Comparison of ENCODE assay signal across 36 cellular contexts in the genomic region with DNA sequence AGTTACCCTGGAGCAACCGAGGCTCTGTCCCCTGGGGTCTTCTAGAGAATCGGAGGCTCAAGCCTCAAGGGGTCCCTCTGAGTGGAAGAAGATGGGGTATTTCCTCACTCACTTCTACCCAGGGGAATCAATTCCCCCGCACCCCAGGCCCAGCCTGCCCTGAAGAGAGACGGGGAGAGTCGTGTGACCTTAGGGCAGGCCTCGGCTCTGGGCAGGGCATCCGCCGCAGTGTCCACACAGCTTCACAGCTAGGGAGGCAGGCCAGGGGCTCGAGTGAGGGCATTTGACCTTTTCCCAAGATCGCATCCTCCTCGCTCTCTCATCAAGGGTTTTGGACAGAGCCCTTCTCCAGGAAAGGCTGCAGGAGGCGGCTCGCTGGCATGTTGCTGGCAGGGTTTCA.
"Had no signal": no experiment of that assay in that cellular context is flagged by ENCODE, and none has a peak within 500 bp of the region (broad histone marks: within the 10 kb centered on the region; RNA-seq: fewer than 3 reads in every experiment).

No MANE protein-coding gene starts in this region.

- H3K4me3 Mint-ChIP-seq: activated CD4-positive, alpha-beta memory T cell treated with anti-CD3 and anti-CD28 coated beads for 36 hours; activated CD4-positive, alpha-beta T cell treated with anti-CD3 and anti-CD28 coated beads for 36 hours; activated CD4-positive, alpha-beta T cell treated with anti-CD3 and anti-CD28 coated beads, Interleukin-2, amount 10 ng/mL, durations not matched to agents 24 days and 14 days; activated CD8-positive, alpha-beta memory T cell treated with anti-CD3 and anti-CD28 coated beads, Interleukin-2, amount 10 ng/mL, durations not matched to agents 7 days and 5 days; activated CD8-positive, alpha-beta T cell treated with anti-CD3 and anti-CD28 coated beads, Interleukin-2, amount 10 ng/mL, durations not matched to agents 7 days and 5 days; activated naive CD4-positive, alpha-beta T cell treated with anti-CD3 and anti-CD28 coated beads for 36 hours; activated naive CD4-positive, alpha-beta T cell treated with anti-CD3 and anti-CD28 coated beads, Interleukin-2, amount 50 U/mL, for 24 hours; activated naive CD8-positive, alpha-beta T cell treated with anti-CD3 and anti-CD28 coated beads for 36 hours; activated naive CD8-positive, alpha-beta T cell treated with anti-CD3 and anti-CD28 coated beads, Interleukin-2, amount 50 U/mL, for 24 hours; activated T-helper 1 cell treated with anti-CD3 and anti-CD28 coated beads, Interleukin-12 subunit alpha, Interleukin-12 subunit beta, Interleukin-2, Interleukin-4 antibody, amounts not matched to agents 30 ng/mL and 10 ng/mL and 1 ng/mL, durations not matched to agents 14 hours and 24 hours and 36 hours; dendritic cell treated with granulocyte-macrophage colony-stimulating factor and Interleukin-4, amounts not matched to agents 40 ng/mL and 50 ng/mL, for 4 days; T-helper 17 cell; T-helper 2 cell treated with Interferon-gamma antibody and Interleukin-4, amounts not matched to agents 5 μg/mL and 100 μg/mL, for 36 hours had no signal

- H3K9me3 Mint-ChIP-seq: activated CD4-positive, alpha-beta memory T cell treated with anti-CD3 and anti-CD28 coated beads for 36 hours; activated CD4-positive, alpha-beta T cell treated with anti-CD3 and anti-CD28 coated beads, Interleukin-2, amount 10 ng/mL, durations not matched to agents 24 days and 14 days; activated naive CD4-positive, alpha-beta T cell treated with anti-CD3 and anti-CD28 coated beads for 36 hours; activated naive CD4-positive, alpha-beta T cell treated with anti-CD3 and anti-CD28 coated beads, Interleukin-2, amount 50 U/mL, for 24 hours; activated naive CD8-positive, alpha-beta T cell treated with anti-CD3 and anti-CD28 coated beads for 36 hours; activated naive CD8-positive, alpha-beta T cell treated with anti-CD3 and anti-CD28 coated beads, Interleukin-2, amount 50 U/mL, for 24 hours; activated T-helper 1 cell treated with anti-CD3 and anti-CD28 coated beads, Interleukin-12 subunit alpha, Interleukin-12 subunit beta, Interleukin-2, Interleukin-4 antibody, amounts not matched to agents 30 ng/mL and 10 ng/mL and 1 ng/mL, durations not matched to agents 14 hours and 24 hours and 36 hours; activated T-helper 2 cell treated with anti-CD3 and anti-CD28 coated beads, Interferon-gamma antibody, Interleukin-2, Interleukin-4, amounts not matched to agents 10 μg/mL and 5 μg/mL and 100 μg/mL, durations not matched to agents 14 hours and 24 hours and 36 hours; dendritic cell treated with granulocyte-macrophage colony-stimulating factor and Interleukin-4, amounts not matched to agents 40 ng/mL and 50 ng/mL, for 4 days; T-helper 2 cell treated with Interferon-gamma antibody and Interleukin-4, amounts not matched to agents 5 μg/mL and 100 μg/mL, for 36 hours had no signal

- H3K36me3 Mint-ChIP-seq: activated CD4-positive, alpha-beta memory T cell treated with anti-CD3 and anti-CD28 coated beads for 36 hours; activated CD8-positive, alpha-beta memory T cell treated with anti-CD3 and anti-CD28 coated beads, Interleukin-2, amount 10 ng/mL, durations not matched to agents 7 days and 5 days; activated naive CD4-positive, alpha-beta T cell treated with anti-CD3 and anti-CD28 coated beads, Interleukin-2, amount 50 U/mL, for 24 hours; activated naive CD8-positive, alpha-beta T cell treated with anti-CD3 and anti-CD28 coated beads for 36 hours had no signal

- DNase-seq: activated CD4-positive, alpha-beta memory T cell treated with anti-CD3 and anti-CD28 coated beads for 36 hours; activated CD4-positive, alpha-beta T cell treated with anti-CD3 and anti-CD28 coated beads for 36 hours; activated CD4-positive, alpha-beta T cell treated with anti-CD3 and anti-CD28 coated beads, Interleukin-2, amount 10 ng/mL, durations not matched to agents 24 days and 14 days; activated CD4-positive, CD25-positive, alpha-beta regulatory T cell; activated CD4-positive, CD25-positive, alpha-beta regulatory T cell treated with anti-CD3 and anti-CD28 coated beads, Interleukin-2, amount 50 U/mL, for 72 hours; activated CD8-positive, alpha-beta memory T cell treated with anti-CD3 and anti-CD28 coated beads, Interleukin-2, amount 10 ng/mL, durations not matched to agents 7 days and 5 days; activated CD8-positive, alpha-beta memory T cell treated with anti-CD3 and anti-CD28 coated beads, Interleukin-2, amount 50 U/mL, for 4 hours; activated CD8-positive, alpha-beta T cell treated with anti-CD3 and anti-CD28 coated beads, Interleukin-2, amount 10 ng/mL, durations not matched to agents 7 days and 5 days; activated effector memory CD4-positive, alpha-beta T cell treated with anti-CD3 and anti-CD28 coated beads, Interleukin-2, amount 50 U/mL, for 16 hours; activated naive CD4-positive, alpha-beta T cell treated with anti-CD3 and anti-CD28 coated beads for 36 hours; activated naive CD8-positive, alpha-beta T cell treated with anti-CD3 and anti-CD28 coated beads for 36 hours; activated naive CD8-positive, alpha-beta T cell treated with anti-CD3 and anti-CD28 coated beads, Interleukin-2, amount 50 U/mL, for 24 hours; activated T-cell treated with anti-CD3 and anti-CD28 coated beads, Interleukin-2, amount 50 U/mL, for 1 hour; activated T-cell treated with anti-CD3 and anti-CD28 coated beads, Interleukin-2, amount 50 U/mL, for 48 hours; adrenal gland; amygdala; aorta; body of pancreas; central memory CD4-positive, alpha-beta T cell; cerebellar nuclear complex; effector memory CD4-positive, alpha-beta T cell; erythroblast; foreskin keratinocyte; gastrocnemius medialis; glutamatergic neuron; T-helper 1 cell; T-helper 17 cell; T1000 had no signal

- H3K27me3 Mint-ChIP-seq: activated CD4-positive, alpha-beta T cell treated with anti-CD3 and anti-CD28 coated beads, Interleukin-2, amount 10 ng/mL, durations not matched to agents 24 days and 14 days; activated naive CD4-positive, alpha-beta T cell treated with anti-CD3 and anti-CD28 coated beads, Interleukin-2, amount 50 U/mL, for 24 hours had no signal

- H3K27ac ChIP-seq: adrenal gland, body of pancreas, coronary artery, dorsolateral prefrontal cortex, esophagus muscularis mucosa, foreskin keratinocyte, gastrocnemius medialis had no signal

- ATAC-seq: activated CD4-positive, alpha-beta T cell treated with anti-CD3 and anti-CD28 coated beads for 36 hours; activated CD8-positive, alpha-beta memory T cell treated with anti-CD3 and anti-CD28 coated beads, Interleukin-2, amount 10 ng/mL, durations not matched to agents 7 days and 5 days; activated CD8-positive, alpha-beta T cell treated with anti-CD3 and anti-CD28 coated beads, Interleukin-2, amount 10 ng/mL, durations not matched to agents 7 days and 5 days; activated naive CD8-positive, alpha-beta T cell treated with anti-CD3 and anti-CD28 coated beads, Interleukin-2, amount 50 U/mL, for 24 hours; body of pancreas; foreskin keratinocyte; gastrocnemius medialis; T-helper 17 cell had no signal

- H3K4me1 Mint-ChIP-seq: activated CD4-positive, alpha-beta T cell treated with anti-CD3 and anti-CD28 coated beads, Interleukin-2, amount 10 ng/mL, durations not matched to agents 24 days and 14 days; activated naive CD4-positive, alpha-beta T cell treated with anti-CD3 and anti-CD28 coated beads, Interleukin-2, amount 50 U/mL, for 24 hours had no signal

- H3K27ac Mint-ChIP-seq: activated CD4-positive, alpha-beta memory T cell treated with anti-CD3 and anti-CD28 coated beads for 36 hours; activated CD4-positive, alpha-beta T cell treated with anti-CD3 and anti-CD28 coated beads for 36 hours; activated CD4-positive, alpha-beta T cell treated with anti-CD3 and anti-CD28 coated beads, Interleukin-2, amount 10 ng/mL, durations not matched to agents 24 days and 14 days; activated CD8-positive, alpha-beta memory T cell treated with anti-CD3 and anti-CD28 coated beads, Interleukin-2, amount 10 ng/mL, durations not matched to agents 7 days and 5 days; activated CD8-positive, alpha-beta T cell treated with anti-CD3 and anti-CD28 coated beads, Interleukin-2, amount 10 ng/mL, durations not matched to agents 7 days and 5 days; activated naive CD4-positive, alpha-beta T cell treated with anti-CD3 and anti-CD28 coated beads for 36 hours; activated naive CD4-positive, alpha-beta T cell treated with anti-CD3 and anti-CD28 coated beads, Interleukin-2, amount 50 U/mL, for 24 hours; activated naive CD8-positive, alpha-beta T cell treated with anti-CD3 and anti-CD28 coated beads for 36 hours; activated naive CD8-positive, alpha-beta T cell treated with anti-CD3 and anti-CD28 coated beads, Interleukin-2, amount 50 U/mL, for 24 hours; activated T-helper 1 cell treated with anti-CD3 and anti-CD28 coated beads, Interleukin-12 subunit alpha, Interleukin-12 subunit beta, Interleukin-2, Interleukin-4 antibody, amounts not matched to agents 30 ng/mL and 10 ng/mL and 1 ng/mL, durations not matched to agents 14 hours and 24 hours and 36 hours; activated T-helper 2 cell treated with anti-CD3 and anti-CD28 coated beads, Interferon-gamma antibody, Interleukin-2, Interleukin-4, amounts not matched to agents 10 μg/mL and 5 μg/mL and 100 μg/mL, durations not matched to agents 14 hours and 24 hours and 36 hours; dendritic cell treated with granulocyte-macrophage colony-stimulating factor and Interleukin-4, amounts not matched to agents 40 ng/mL and 50 ng/mL, for 4 days; T-helper 17 cell; T-helper 2 cell treated with Interferon-gamma antibody and Interleukin-4, amounts not matched to agents 5 μg/mL and 100 μg/mL, for 36 hours had no signal
